ENCODE assay signal across 1 cellular context in the genomic region with DNA sequence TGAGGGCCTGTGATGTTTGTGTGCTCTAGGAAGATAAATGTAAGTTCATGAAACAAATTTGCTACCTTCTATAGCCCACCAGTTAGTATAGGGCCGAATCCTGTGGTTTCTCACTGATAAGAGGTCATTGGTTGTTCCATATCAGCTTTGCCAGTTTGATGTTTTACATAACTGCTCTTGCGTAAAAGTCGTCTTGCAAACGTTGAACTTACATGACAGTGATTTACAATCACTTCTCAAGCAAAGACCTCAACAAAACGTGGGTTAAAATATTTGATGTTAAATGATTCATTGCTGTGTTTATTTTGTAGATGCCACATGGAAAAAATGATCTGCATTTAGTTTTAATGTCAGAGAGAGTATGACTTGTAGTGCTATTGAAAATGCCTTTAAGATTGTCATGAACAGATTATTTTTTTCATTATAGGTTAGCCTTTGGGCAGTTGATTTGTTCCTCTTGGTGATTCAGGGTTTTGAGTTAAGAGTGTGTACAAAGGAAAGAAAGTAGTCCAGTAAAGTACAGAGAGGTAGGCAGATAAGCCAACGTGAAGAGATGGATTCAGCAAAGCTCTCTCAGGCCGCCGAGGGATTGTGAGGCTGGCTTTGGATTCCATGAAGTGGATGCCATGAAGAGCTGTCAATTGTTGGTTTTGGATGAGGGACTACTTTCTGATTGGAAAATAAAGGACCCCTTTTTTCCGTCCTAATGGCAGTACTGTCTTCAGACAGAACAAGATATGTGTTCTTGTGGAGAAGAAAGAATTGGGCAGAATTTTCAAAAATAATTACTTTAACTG.
TF ChIP-seq lines count a peak whose summit lies in the region.

No MANE protein-coding gene starts in this region.

TF ChIP-seq in K562, 482 proteins besides CTCF, POLR2A, EP300 and RAD21 (continues in another document):
- TF ChIP-seq ESRRA (IDR thresholded peaks at IDR 0.05; ENCODE audit: borderline replicate concordance, low read depth) = peak; percentile 45; the same call in 1 of the 2 replicates
- 0 out of 2 replicates have a peak, but pooled peaks have one; percentile 30 for TF ChIP-seq SMARCA4 (IDR thresholded peaks at IDR 0.05)
- TF ChIP-seq CBFA2T2 (conservative IDR thresholded peaks at IDR 0.05) = peak; percentile 68
- TF ChIP-seq MTA2 (IDR thresholded peaks at IDR 0.05; ENCODE audit: low read depth) = 0 out of 2 replicates have a peak, but pooled peaks have one; percentile 25
- TF ChIP-seq POLR2H (tag; IDR thresholded peaks at IDR 0.05; ENCODE audit: low read depth) = 0 out of 2 replicates have a peak, but pooled peaks have one; percentile 20
- peak; percentile 61; the same call in 1 of the 2 replicates for TF ChIP-seq LCOR (CRISPR knock-in tag; IDR thresholded peaks at IDR 0.05)
- TF ChIP-seq, protein P1, sequence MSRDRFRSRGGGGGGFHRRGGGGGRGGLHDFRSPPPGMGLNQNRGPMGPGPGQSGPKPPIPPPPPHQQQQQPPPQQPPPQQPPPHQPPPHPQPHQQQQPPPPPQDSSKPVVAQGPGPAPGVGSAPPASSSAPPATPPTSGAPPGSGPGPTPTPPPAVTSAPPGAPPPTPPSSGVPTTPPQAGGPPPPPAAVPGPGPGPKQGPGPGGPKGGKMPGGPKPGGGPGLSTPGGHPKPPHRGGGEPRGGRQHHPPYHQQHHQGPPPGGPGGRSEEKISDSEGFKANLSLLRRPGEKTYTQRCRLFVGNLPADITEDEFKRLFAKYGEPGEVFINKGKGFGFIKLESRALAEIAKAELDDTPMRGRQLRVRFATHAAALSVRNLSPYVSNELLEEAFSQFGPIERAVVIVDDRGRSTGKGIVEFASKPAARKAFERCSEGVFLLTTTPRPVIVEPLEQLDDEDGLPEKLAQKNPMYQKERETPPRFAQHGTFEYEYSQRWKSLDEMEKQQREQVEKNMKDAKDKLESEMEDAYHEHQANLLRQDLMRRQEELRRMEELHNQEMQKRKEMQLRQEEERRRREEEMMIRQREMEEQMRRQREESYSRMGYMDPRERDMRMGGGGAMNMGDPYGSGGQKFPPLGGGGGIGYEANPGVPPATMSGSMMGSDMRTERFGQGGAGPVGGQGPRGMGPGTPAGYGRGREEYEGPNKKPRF (IDR thresholded peaks at IDR 0.05; ENCODE audit: low read depth, low read length) = no peak
- no peak for TF ChIP-seq TEAD2 (tag; IDR thresholded peaks at IDR 0.05)
- TF ChIP-seq TEAD1 (CRISPR knock-in tag; IDR thresholded peaks at IDR 0.05) = 0 out of 4 replicates have a peak, but pooled peaks of 1 of the 2 experiments have one; percentile 6
- TF ChIP-seq MEF2D (tag; conservative IDR thresholded peaks at IDR 0.05; ENCODE audit: low read depth) = no peak
- TF ChIP-seq FOXM1 (IDR thresholded peaks at IDR 0.05; ENCODE audit: low read depth) = peak; percentile 15; the same call in 1 of the 2 replicates
- TF ChIP-seq FOXM1 (CRISPR knock-in tag; IDR thresholded peaks at IDR 0.05; ENCODE audit: low read depth) = no peak
- peak; percentile 76 for TF ChIP-seq TCF3 (CRISPR knock-in tag; IDR thresholded peaks at IDR 0.05)
- peak; percentile 75 for TF ChIP-seq NCOR1 (IDR thresholded peaks at IDR 0.05)
- TF ChIP-seq NFIC (IDR thresholded peaks at IDR 0.05) = peak; percentile 25; the same call in 1 of the 2 replicates
- TF ChIP-seq, protein P2, sequence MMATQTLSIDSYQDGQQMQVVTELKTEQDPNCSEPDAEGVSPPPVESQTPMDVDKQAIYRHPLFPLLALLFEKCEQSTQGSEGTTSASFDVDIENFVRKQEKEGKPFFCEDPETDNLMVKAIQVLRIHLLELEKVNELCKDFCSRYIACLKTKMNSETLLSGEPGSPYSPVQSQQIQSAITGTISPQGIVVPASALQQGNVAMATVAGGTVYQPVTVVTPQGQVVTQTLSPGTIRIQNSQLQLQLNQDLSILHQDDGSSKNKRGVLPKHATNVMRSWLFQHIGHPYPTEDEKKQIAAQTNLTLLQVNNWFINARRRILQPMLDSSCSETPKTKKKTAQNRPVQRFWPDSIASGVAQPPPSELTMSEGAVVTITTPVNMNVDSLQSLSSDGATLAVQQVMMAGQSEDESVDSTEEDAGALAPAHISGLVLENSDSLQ (IDR thresholded peaks at IDR 0.05) = peak; percentile 85
- TF ChIP-seq, protein P3, sequence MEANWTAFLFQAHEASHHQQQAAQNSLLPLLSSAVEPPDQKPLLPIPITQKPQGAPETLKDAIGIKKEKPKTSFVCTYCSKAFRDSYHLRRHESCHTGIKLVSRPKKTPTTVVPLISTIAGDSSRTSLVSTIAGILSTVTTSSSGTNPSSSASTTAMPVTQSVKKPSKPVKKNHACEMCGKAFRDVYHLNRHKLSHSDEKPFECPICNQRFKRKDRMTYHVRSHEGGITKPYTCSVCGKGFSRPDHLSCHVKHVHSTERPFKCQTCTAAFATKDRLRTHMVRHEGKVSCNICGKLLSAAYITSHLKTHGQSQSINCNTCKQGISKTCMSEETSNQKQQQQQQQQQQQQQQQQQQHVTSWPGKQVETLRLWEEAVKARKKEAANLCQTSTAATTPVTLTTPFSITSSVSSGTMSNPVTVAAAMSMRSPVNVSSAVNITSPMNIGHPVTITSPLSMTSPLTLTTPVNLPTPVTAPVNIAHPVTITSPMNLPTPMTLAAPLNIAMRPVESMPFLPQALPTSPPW (CRISPR knock-in tag; IDR thresholded peaks at IDR 0.05) = peak; percentile 42
- peak; percentile 58 for TF ChIP-seq HDAC3 (IDR thresholded peaks at IDR 0.05; ENCODE audit: borderline replicate concordance, partially characterized antibody)
- peak in 1 of 2 experiments; percentile 98; a peak in 3 of 4 replicates for TF ChIP-seq RCOR1 (IDR thresholded peaks at IDR 0.05; ENCODE audit: borderline replicate concordance in 1 of 2, low read depth in 2 of 2, low read length in 2 of 2)
- TF ChIP-seq NR2C1 (IDR thresholded peaks at IDR 0.05) = no peak
- TF ChIP-seq NR2C1 (tag; IDR thresholded peaks at IDR 0.05) = no peak; the same call in 1 of the 2 replicates
- peak; percentile 13 for TF ChIP-seq DACH1 (IDR thresholded peaks at IDR 0.05; ENCODE audit: partially characterized antibody)
- peak; percentile 88 for TF ChIP-seq CBFA2T3 (IDR thresholded peaks at IDR 0.05)
- TF ChIP-seq, protein P4, sequence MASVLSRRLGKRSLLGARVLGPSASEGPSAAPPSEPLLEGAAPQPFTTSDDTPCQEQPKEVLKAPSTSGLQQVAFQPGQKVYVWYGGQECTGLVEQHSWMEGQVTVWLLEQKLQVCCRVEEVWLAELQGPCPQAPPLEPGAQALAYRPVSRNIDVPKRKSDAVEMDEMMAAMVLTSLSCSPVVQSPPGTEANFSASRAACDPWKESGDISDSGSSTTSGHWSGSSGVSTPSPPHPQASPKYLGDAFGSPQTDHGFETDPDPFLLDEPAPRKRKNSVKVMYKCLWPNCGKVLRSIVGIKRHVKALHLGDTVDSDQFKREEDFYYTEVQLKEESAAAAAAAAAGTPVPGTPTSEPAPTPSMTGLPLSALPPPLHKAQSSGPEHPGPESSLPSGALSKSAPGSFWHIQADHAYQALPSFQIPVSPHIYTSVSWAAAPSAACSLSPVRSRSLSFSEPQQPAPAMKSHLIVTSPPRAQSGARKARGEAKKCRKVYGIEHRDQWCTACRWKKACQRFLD (CRISPR knock-in tag; IDR thresholded peaks at IDR 0.05) = 0 out of 2 replicates have a peak, but pooled peaks have one; percentile 25
- TF ChIP-seq ETV1 (tag; conservative IDR thresholded peaks at IDR 0.05; ENCODE audit: low read depth) = no peak
- 0 out of 2 replicates have a peak, but pooled peaks have one; percentile 24 for TF ChIP-seq PML (IDR thresholded peaks at IDR 0.05; ENCODE audit: low read length)
- peak; percentile 73; the same call in 1 of the 2 replicates for TF ChIP-seq CREM (IDR thresholded peaks at IDR 0.05; ENCODE audit: low read depth)
- TF ChIP-seq RNF2 (IDR thresholded peaks at IDR 0.05) = peak; percentile 59; the same call in 1 of the 2 replicates
- peak; percentile 84 for TF ChIP-seq CXXC5 (CRISPR knock-in tag; IDR thresholded peaks at IDR 0.05)
- TF ChIP-seq ATF1 (CRISPR knock-in tag; IDR thresholded peaks at IDR 0.05) = no peak
- peak; percentile 62 for TF ChIP-seq ATF1 (tag; IDR thresholded peaks at IDR 0.05)
- TF ChIP-seq GTF2F1 (IDR thresholded peaks at IDR 0.05; ENCODE audit: low read depth, low read length) = no peak
- TF ChIP-seq, protein P5, sequence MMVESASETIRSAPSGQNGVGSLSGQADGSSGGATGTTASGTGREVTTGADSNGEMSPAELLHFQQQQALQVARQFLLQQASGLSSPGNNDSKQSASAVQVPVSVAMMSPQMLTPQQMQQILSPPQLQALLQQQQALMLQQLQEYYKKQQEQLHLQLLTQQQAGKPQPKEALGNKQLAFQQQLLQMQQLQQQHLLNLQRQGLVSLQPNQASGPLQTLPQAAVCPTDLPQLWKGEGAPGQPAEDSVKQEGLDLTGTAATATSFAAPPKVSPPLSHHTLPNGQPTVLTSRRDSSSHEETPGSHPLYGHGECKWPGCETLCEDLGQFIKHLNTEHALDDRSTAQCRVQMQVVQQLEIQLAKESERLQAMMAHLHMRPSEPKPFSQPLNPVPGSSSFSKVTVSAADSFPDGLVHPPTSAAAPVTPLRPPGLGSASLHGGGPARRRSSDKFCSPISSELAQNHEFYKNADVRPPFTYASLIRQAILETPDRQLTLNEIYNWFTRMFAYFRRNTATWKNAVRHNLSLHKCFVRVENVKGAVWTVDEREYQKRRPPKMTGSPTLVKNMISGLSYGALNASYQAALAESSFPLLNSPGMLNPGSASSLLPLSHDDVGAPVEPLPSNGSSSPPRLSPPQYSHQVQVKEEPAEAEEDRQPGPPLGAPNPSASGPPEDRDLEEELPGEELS (CRISPR knock-in tag; IDR thresholded peaks at IDR 0.05; ENCODE audit: borderline replicate concordance) = no peak
- TF ChIP-seq, protein P6, sequence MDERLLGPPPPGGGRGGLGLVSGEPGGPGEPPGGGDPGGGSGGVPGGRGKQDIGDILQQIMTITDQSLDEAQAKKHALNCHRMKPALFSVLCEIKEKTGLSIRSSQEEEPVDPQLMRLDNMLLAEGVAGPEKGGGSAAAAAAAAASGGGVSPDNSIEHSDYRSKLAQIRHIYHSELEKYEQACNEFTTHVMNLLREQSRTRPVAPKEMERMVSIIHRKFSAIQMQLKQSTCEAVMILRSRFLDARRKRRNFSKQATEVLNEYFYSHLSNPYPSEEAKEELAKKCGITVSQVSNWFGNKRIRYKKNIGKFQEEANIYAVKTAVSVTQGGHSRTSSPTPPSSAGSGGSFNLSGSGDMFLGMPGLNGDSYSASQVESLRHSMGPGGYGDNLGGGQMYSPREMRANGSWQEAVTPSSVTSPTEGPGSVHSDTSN (CRISPR knock-in tag; IDR thresholded peaks at IDR 0.05; ENCODE audit: low read depth) = no peak
- TF ChIP-seq, protein P6 (tag; conservative IDR thresholded peaks at IDR 0.05; ENCODE audit: low read depth) = peak; percentile 83
- no peak for TF ChIP-seq ZNF583 (CRISPR knock-in tag; IDR thresholded peaks at IDR 0.05)
- TF ChIP-seq HDAC1 (IDR thresholded peaks at IDR 0.05) = peak in 1 of 2 experiments; percentile 80; a peak in 2 of 4 replicates
- 0 out of 2 replicates have a peak, but pooled peaks have one; percentile 37 for TF ChIP-seq POLR2AphosphoS2 (IDR thresholded peaks at IDR 0.05; ENCODE audit: low read length)
- TF ChIP-seq KLF16 (IDR thresholded peaks at IDR 0.05) = peak; percentile 48; the same call in 1 of the 2 replicates
- TF ChIP-seq NEUROD1 (IDR thresholded peaks at IDR 0.05; ENCODE audit: borderline replicate concordance, low read depth, low read length, partially characterized antibody) = no peak
- TF ChIP-seq, protein P7, sequence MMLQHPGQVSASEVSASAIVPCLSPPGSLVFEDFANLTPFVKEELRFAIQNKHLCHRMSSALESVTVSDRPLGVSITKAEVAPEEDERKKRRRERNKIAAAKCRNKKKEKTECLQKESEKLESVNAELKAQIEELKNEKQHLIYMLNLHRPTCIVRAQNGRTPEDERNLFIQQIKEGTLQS (IDR thresholded peaks at IDR 0.05) = peak; percentile 19; the same call in 1 of the 2 replicates
- TF ChIP-seq, protein P7 (CRISPR knock-in tag; conservative IDR thresholded peaks at IDR 0.05) = no peak
- TF ChIP-seq CEBPG (CRISPR knock-in tag; IDR thresholded peaks at IDR 0.05) = no peak
- TF ChIP-seq CEBPG (tag; conservative IDR thresholded peaks at IDR 0.05 in 1 of 2, IDR thresholded peaks at IDR 0.05 in 1 of 2) = peak in 1 of 2 experiments; percentile 71; a peak in 2 of 4 replicates
- peak; percentile 98 for TF ChIP-seq KDM1A (IDR thresholded peaks at IDR 0.05)
- TF ChIP-seq STAT5A (IDR thresholded peaks at IDR 0.05; ENCODE audit: borderline replicate concordance, low read length) = peak; percentile 51; the same call in 1 of the 2 replicates
- TF ChIP-seq MEIS2 (IDR thresholded peaks at IDR 0.05; ENCODE audit: partially characterized antibody) = peak; percentile 93
- TF ChIP-seq EP400 (IDR thresholded peaks at IDR 0.05) = no peak
- TF ChIP-seq, protein P8, sequence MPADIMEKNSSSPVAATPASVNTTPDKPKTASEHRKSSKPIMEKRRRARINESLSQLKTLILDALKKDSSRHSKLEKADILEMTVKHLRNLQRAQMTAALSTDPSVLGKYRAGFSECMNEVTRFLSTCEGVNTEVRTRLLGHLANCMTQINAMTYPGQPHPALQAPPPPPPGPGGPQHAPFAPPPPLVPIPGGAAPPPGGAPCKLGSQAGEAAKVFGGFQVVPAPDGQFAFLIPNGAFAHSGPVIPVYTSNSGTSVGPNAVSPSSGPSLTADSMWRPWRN (IDR thresholded peaks at IDR 0.05; ENCODE audit: low read depth) = 0 out of 2 replicates have a peak, but pooled peaks have one; percentile 16
- TF ChIP-seq, protein P9, sequence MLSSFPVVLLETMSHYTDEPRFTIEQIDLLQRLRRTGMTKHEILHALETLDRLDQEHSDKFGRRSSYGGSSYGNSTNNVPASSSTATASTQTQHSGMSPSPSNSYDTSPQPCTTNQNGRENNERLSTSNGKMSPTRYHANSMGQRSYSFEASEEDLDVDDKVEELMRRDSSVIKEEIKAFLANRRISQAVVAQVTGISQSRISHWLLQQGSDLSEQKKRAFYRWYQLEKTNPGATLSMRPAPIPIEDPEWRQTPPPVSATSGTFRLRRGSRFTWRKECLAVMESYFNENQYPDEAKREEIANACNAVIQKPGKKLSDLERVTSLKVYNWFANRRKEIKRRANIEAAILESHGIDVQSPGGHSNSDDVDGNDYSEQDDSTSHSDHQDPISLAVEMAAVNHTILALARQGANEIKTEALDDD (IDR thresholded peaks at IDR 0.05) = no peak
- TF ChIP-seq TEAD4 (IDR thresholded peaks at IDR 0.05; ENCODE audit: low read length) = peak; percentile 84
- no peak for TF ChIP-seq TEAD4 (CRISPR knock-in tag; IDR thresholded peaks at IDR 0.05; ENCODE audit: borderline replicate concordance)
- TF ChIP-seq HDAC2 (IDR thresholded peaks at IDR 0.05) = peak; percentile 95
- peak; percentile 62 for TF ChIP-seq TAL1 (IDR thresholded peaks at IDR 0.05)
- TF ChIP-seq DPF2 (IDR thresholded peaks at IDR 0.05) = peak; percentile 62
- TF ChIP-seq BCOR (IDR thresholded peaks at IDR 0.05) = peak; percentile 22; the same call in 1 of the 2 replicates
- TF ChIP-seq CEBPB (tag; IDR thresholded peaks at IDR 0.05) = peak; percentile 94
